16 cellular contexts compared by ENCODE assay signal in the genomic region with DNA sequence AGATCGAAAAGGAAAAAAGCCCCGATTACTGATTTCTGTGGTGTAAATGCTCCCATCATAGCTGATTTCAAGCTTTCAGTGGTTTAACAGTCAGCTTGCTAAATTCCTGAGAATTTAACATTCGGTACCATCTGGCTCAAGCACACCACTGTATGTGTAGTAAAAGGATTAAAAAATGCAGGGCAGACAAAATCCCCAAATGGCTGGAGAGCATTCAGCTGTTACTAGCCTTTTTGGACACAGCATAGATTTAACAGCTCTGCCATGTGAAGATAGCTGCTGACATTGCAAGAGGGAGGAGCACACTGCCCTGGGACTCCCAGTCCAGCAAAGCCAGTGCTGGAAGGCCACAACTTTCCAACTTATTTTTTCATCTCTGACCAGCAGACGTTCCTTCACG.
DNase-seq lines count a peak whose midpoint lies in the region; ATAC-seq and TF ChIP-seq lines count a peak whose summit lies in the region.
"Had no signal": no experiment of that assay in that cellular context is flagged by ENCODE, and none has a peak within 500 bp of the region (broad histone marks: within the 10 kb centered on the region; RNA-seq: fewer than 3 reads in every experiment).

No MANE protein-coding gene starts in this region.

- H3K27me3 ChIP-seq in adipocyte (replicated peaks; ENCODE audit: control insufficient read depth, insufficient read depth, low read length) = peaks cover 7% of the 10 kb centered on the region
- H3K27me3 ChIP-seq in heart right ventricle = peaks cover 0 to 8% (median 0%) of the 10 kb centered on the region in 7 donors
- no peaks in the 10 kb centered on the region for H3K27me3 ChIP-seq in ovary

- peak in 7 of 8 donors; percentile 54 to 91 (median 83) for ATAC-seq in heart right ventricle
- ATAC-seq in GM19467 (IDR thresholded peaks at IDR 0.05; ENCODE audit: unreplicated experiment) = no peak
- ATAC-seq: HCT116 had no signal

- H3K4me3 ChIP-seq in adipocyte (ENCODE audit: low read length) = no peak overlapping the region
- H3K4me3 ChIP-seq in heart right ventricle = no peak overlapping the region
- no peak overlapping the region for H3K4me3 ChIP-seq in ovary
- H3K4me3 ChIP-seq: stomach had no signal

- 62 to 79% methylated on average over 5 of the region's 5 CpGs for WGBS in heart right ventricle, 2 donors
- WGBS in ovary, 3 donors = 9 to 16% (median 13%) methylated on average over 5 of the region's 5 CpGs

- CTCF ChIA-PET in RWPE1 (lab: Yijun Ruan, JAX) = interaction anchor here (0.6 kb wide), 1 partner anchor 112 kb away, joined by 3 read pairs; no protein-coding TSS in a partner anchor

- no peak for TF ChIP-seq EP300 in ovary (IDR thresholded peaks at IDR 0.05)

- H3K36me3 ChIP-seq in adipocyte (ENCODE audit: control insufficient read depth, insufficient read depth, low read length, severe bottlenecking) (no peaks in the 10 kb centered on the region), heart right ventricle (no peaks in the 10 kb centered on the region), ovary (no peaks in the 10 kb centered on the region)
- H3K36me3 ChIP-seq: stomach had no signal

- DNase-seq in AG20443 (ENCODE audit: low spot score) (peak; percentile 71), adipocyte (ENCODE audit: low read depth) (peak; percentile 18), heart right ventricle (no peak), ovary (peak in 4 of 5 donors; percentile 40 to 50 (median 46)), RWPE1 (ENCODE audit: low spot score) (no peak), NCI-H2196 treated with DMSO at 0.1 percent for 48 hours (lab: John Stamatoyannopoulos, UW; ENCODE audit: unreplicated experiment) (no peak), HCEC 1CT (no peak)
- DNase-seq: ACHN, activated gamma-delta T cell, glutamatergic neuron, NCI-H345, SIG-M5, stomach, T-helper 9 cell had no signal

- POLR2A ChIA-PET in RWPE1 (lab: Yijun Ruan, JAX; ENCODE audit: low non-redundant PET) = no interaction called here

- TF ChIP-seq CTCF in heart right ventricle (IDR thresholded peaks at IDR 0.05) = no peak
- no peak for TF ChIP-seq CTCF in ovary (IDR thresholded peaks at IDR 0.05)
- TF ChIP-seq CTCF in RWPE1 (conservative IDR thresholded peaks at IDR 0.05; ENCODE audit: low read depth) = no peak

- peak overlapping the region; percentile 23 for H3K9ac ChIP-seq in adipocyte (ENCODE audit: low read length)

- H3K9me3 ChIP-seq in adipocyte (ENCODE audit: control insufficient read depth, low read length) = peaks cover 4% of the 10 kb centered on the region
- H3K9me3 ChIP-seq in heart right ventricle = peaks cover 0 to 9% (median 0%) of the 10 kb centered on the region in 11 donors
- H3K9me3 ChIP-seq in ovary = no peaks in the 10 kb centered on the region
- H3K9me3 ChIP-seq: stomach had no signal

- H3K27ac ChIP-seq in heart right ventricle = no peak overlapping the region
- H3K27ac ChIP-seq in ovary = peak overlapping the region; percentile 13 to 21
- H3K27ac ChIP-seq in RWPE1 = no peak overlapping the region

- peaks cover 9% of the 10 kb centered on the region for H3K4me1 ChIP-seq in adipocyte (ENCODE audit: control insufficient read depth, insufficient read depth, low read length)
- peaks cover 0 to 5% (median 0%) of the 10 kb centered on the region in 9 donors for H3K4me1 ChIP-seq in heart right ventricle
- H3K4me1 ChIP-seq in ovary (ENCODE audit: insufficient read depth) = peaks cover 9% of the 10 kb centered on the region
- H3K4me1 ChIP-seq: stomach had no signal

- intact Hi-C loops in heart right ventricle (cut with DNase I) = loop anchor here in 1 of 10 donors (5.0 kb wide), 1 partner anchor 187 kb away; no protein-coding TSS in a partner anchor
- intact Hi-C loops in ovary (cut with DNase I) = loop anchor here in 1 of 4 donors (5.0 kb wide), 1 partner anchor 182 kb away; no protein-coding TSS in a partner anchor

- TF ChIP-seq POLR2A in ovary (IDR thresholded peaks at IDR 0.05) = no peak

Comparison
In these comparisons a context has a peak if more than half of its experiments do, and no peak if none do; other contexts are left out.
1. DNase-seq: peak in AG20443 (single experiment), adipocyte (single experiment) and ovary (4 of 5); none in heart right ventricle (0 of 2), RWPE1 (single experiment), NCI-H2196 treated with DMSO at 0.1 percent for 48 hours (single experiment) and HCEC 1CT (single experiment).
2. H3K27ac ChIP-seq: peak in ovary (2 of 2); none in heart right ventricle (0 of 10) and RWPE1 (single experiment).